ENCODE assay signal across 11 cellular contexts in the genomic region with DNA sequence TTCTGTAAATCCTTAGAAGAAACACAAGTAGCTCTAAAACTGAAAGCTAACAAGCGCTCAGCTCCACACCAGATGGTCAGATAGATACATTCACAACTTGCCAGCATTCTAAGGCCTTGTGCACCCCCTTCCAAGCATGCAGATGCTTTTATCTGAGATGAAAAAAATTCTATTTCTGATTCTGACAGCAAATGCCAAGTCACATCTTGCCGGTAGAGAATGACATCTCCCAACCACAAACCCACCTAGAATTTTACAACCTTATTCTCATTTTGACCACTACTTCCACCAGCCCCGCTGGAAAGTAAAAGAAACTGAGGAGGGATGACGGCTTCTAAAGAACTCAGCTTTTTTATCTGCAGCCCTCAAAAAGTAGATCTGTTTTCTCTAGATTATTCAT. TPM values are rescaled to one million over a fixed set of nuclear protein-coding genes. Genes with fewer than 3 reads are reported as not detected.
DNase-seq lines count a peak whose midpoint lies in the region; ATAC-seq and TF ChIP-seq lines count a peak whose summit lies in the region.
"Had no signal": no experiment of that assay in that cellular context is flagged by ENCODE, and none has a peak within 500 bp of the region (broad histone marks: within the 10 kb centered on the region; RNA-seq: fewer than 3 reads in every experiment).

No MANE protein-coding gene starts in this region.

- H3K4me1 ChIP-seq in heart right ventricle, result peaks cover 0 to 5% (median 0%) of the 10 kb centered on the region in 9 donors

- WGBS in heart right ventricle, 2 donors, result 81 to 91% methylated on average over 4 of the region's 4 CpGs

- no peaks in the 10 kb centered on the region for H3K9me3 Mint-ChIP-seq in activated T-helper 2 cell treated with anti-CD3 and anti-CD28 coated beads, Interferon-gamma antibody, Interleukin-2, Interleukin-4, amounts not matched to agents 10 μg/mL and 5 μg/mL and 100 μg/mL, durations not matched to agents 14 hours and 24 hours and 36 hours
- H3K9me3 Mint-ChIP-seq in stimulated activated naive CD8-positive, alpha-beta T cell treated with anti-CD3 and anti-CD28 coated beads, Interleukin-15, Interleukin-2, amounts not matched to agents 100 ng/mL and 50 ng/mL, for 24 hours, result peaks cover 4% of the 10 kb centered on the region

- no peaks in the 10 kb centered on the region for H3K27me3 ChIP-seq in heart right ventricle
- H3K27me3 ChIP-seq: right lobe of liver had no signal

- H3K4me1 Mint-ChIP-seq in activated T-helper 2 cell treated with anti-CD3 and anti-CD28 coated beads, Interferon-gamma antibody, Interleukin-2, Interleukin-4, amounts not matched to agents 10 μg/mL and 5 μg/mL and 100 μg/mL, durations not matched to agents 14 hours and 24 hours and 36 hours (ENCODE audit: low read depth), result peaks cover 66% of the 10 kb centered on the region
- peaks cover 60% of the 10 kb centered on the region for H3K4me1 Mint-ChIP-seq in stimulated activated naive CD8-positive, alpha-beta T cell treated with anti-CD3 and anti-CD28 coated beads, Interleukin-15, Interleukin-2, amounts not matched to agents 100 ng/mL and 50 ng/mL, for 24 hours (ENCODE audit: low read depth)

- H3K36me3 Mint-ChIP-seq in activated T-helper 2 cell treated with anti-CD3 and anti-CD28 coated beads, Interferon-gamma antibody, Interleukin-2, Interleukin-4, amounts not matched to agents 10 μg/mL and 5 μg/mL and 100 μg/mL, durations not matched to agents 14 hours and 24 hours and 36 hours (ENCODE audit: low read depth), result peaks cover 46% of the 10 kb centered on the region
- H3K36me3 Mint-ChIP-seq in stimulated activated naive CD8-positive, alpha-beta T cell treated with anti-CD3 and anti-CD28 coated beads, Interleukin-15, Interleukin-2, amounts not matched to agents 100 ng/mL and 50 ng/mL, for 24 hours (ENCODE audit: low read depth), result peaks cover 39% of the 10 kb centered on the region

- intact Hi-C loops in activated T-helper 2 cell treated with anti-CD3 and anti-CD28 coated beads, Interferon-gamma antibody, Interleukin-2, Interleukin-4, amounts not matched to agents 10 μg/mL and 5 μg/mL and 100 μg/mL, durations not matched to agents 14 hours and 24 hours and 36 hours (cut with micrococcal nuclease), result loop anchor here (1.0 to 5.0 kb wide), 9 partner anchors 8 to 788 kb away; partner anchors contain the start of gene ITPR1
- intact Hi-C loops in heart right ventricle (cut with DNase I), result no loop called here

- H3K27ac Mint-ChIP-seq in activated T-helper 2 cell treated with anti-CD3 and anti-CD28 coated beads, Interferon-gamma antibody, Interleukin-2, Interleukin-4, amounts not matched to agents 10 μg/mL and 5 μg/mL and 100 μg/mL, durations not matched to agents 14 hours and 24 hours and 36 hours, result peak overlapping the region; percentile 90
- peak overlapping the region; percentile 92 for H3K27ac Mint-ChIP-seq in stimulated activated naive CD8-positive, alpha-beta T cell treated with anti-CD3 and anti-CD28 coated beads, Interleukin-15, Interleukin-2, amounts not matched to agents 100 ng/mL and 50 ng/mL, for 24 hours

- H3K4me3 Mint-ChIP-seq in activated T-helper 2 cell treated with anti-CD3 and anti-CD28 coated beads, Interferon-gamma antibody, Interleukin-2, Interleukin-4, amounts not matched to agents 10 μg/mL and 5 μg/mL and 100 μg/mL, durations not matched to agents 14 hours and 24 hours and 36 hours (ENCODE audit: low read depth), result peak overlapping the region; percentile 55
- H3K4me3 Mint-ChIP-seq in stimulated activated naive CD8-positive, alpha-beta T cell treated with anti-CD3 and anti-CD28 coated beads, Interleukin-15, Interleukin-2, amounts not matched to agents 100 ng/mL and 50 ng/mL, for 24 hours, result peak overlapping the region; percentile 68

- peaks cover 0 to 67% (median 9%) of the 10 kb centered on the region in 9 donors for H3K36me3 ChIP-seq in heart right ventricle

- ATAC-seq in HG03039 (IDR thresholded peaks at IDR 0.05; ENCODE audit: unreplicated experiment) (peak; percentile 33), heart right ventricle (no peak), GM21619 (IDR thresholded peaks at IDR 0.05; ENCODE audit: unreplicated experiment) (no peak)
- ATAC-seq: right lobe of liver had no signal

- H3K9me3 ChIP-seq in heart right ventricle, result no peaks in the 10 kb centered on the region
- H3K9me3 ChIP-seq: right lobe of liver had no signal

- H3K27ac ChIP-seq in heart right ventricle, result no peak overlapping the region
- H3K27ac ChIP-seq: right lobe of liver had no signal

- DNase-seq in activated T-cell treated with anti-CD3 and anti-CD28 coated beads for 48 hours (ENCODE audit: low read depth), result peak; percentile 16
- DNase-seq in activated T-cell treated with anti-CD3 and anti-CD28 coated beads for 4 hours, result no peak
- peak; percentile 23 for DNase-seq in activated T-helper 2 cell treated with anti-CD3 and anti-CD28 coated beads, Interferon-gamma antibody, Interleukin-2, Interleukin-4, amounts not matched to agents 10 μg/mL and 5 μg/mL and 100 μg/mL, durations not matched to agents 14 hours and 24 hours and 36 hours (ENCODE audit: low spot score)
- no peak for DNase-seq in heart right ventricle
- no peak for DNase-seq in globus pallidus (ENCODE audit: low spot score)
- DNase-seq: amniotic stem cell, NCI-H1930, right lobe of liver had no signal

- TF ChIP-seq CTCF in heart right ventricle (IDR thresholded peaks at IDR 0.05), result no peak

- no peak overlapping the region for H3K4me3 ChIP-seq in heart right ventricle
- H3K4me3 ChIP-seq: right lobe of liver had no signal

- no peaks in the 10 kb centered on the region for H3K27me3 Mint-ChIP-seq in activated T-helper 2 cell treated with anti-CD3 and anti-CD28 coated beads, Interferon-gamma antibody, Interleukin-2, Interleukin-4, amounts not matched to agents 10 μg/mL and 5 μg/mL and 100 μg/mL, durations not matched to agents 14 hours and 24 hours and 36 hours (ENCODE audit: low read depth)
- no peaks in the 10 kb centered on the region for H3K27me3 Mint-ChIP-seq in stimulated activated naive CD8-positive, alpha-beta T cell treated with anti-CD3 and anti-CD28 coated beads, Interleukin-15, Interleukin-2, amounts not matched to agents 100 ng/mL and 50 ng/mL, for 24 hours

RNA-seq across cellular contexts. Expression of gene SUMF1, which starts 57.7 kb away (rescaled TPM):
- 6.9 and 7.7 TPM in 2 replicates for total RNA-seq in activated T-helper 2 cell treated with anti-CD3 and anti-CD28 coated beads, Interferon-gamma antibody, Interleukin-2, Interleukin-4, amounts not matched to agents 10 μg/mL and 5 μg/mL and 100 μg/mL, durations not matched to agents 14 hours and 24 hours and 36 hours
- total RNA-seq in heart right ventricle, result 10 to 100 TPM in 4 of 10 donors, 1 to 10 TPM in 6; 6.9 to 15.1 (median 8.9) TPM
- polyA plus RNA-seq in heart right ventricle, result 1 to 10 TPM; 3.7 to 9.5 TPM

Comparison
In these comparisons a context has a peak if more than half of its experiments do, and no peak if none do; other contexts are left out.
1. DNase-seq: peak in activated T-cell treated with anti-CD3 and anti-CD28 coated beads for 48 hours (single experiment) and activated T-helper 2 cell treated with anti-CD3 and anti-CD28 coated beads, Interferon-gamma antibody, Interleukin-2, Interleukin-4, amounts not matched to agents 10 μg/mL and 5 μg/mL and 100 μg/mL, durations not matched to agents 14 hours and 24 hours and 36 hours (single experiment); none in activated T-cell treated with anti-CD3 and anti-CD28 coated beads for 4 hours (single experiment), heart right ventricle (0 of 2) and globus pallidus (single experiment).